Comparison of ENCODE assay signal across 1 cellular context in genomic region chr15:43218908-43219706, GRCh38.
TF ChIP-seq lines count a peak whose summit lies in the region.

No MANE protein-coding gene starts in this region.

TF ChIP-seq in endothelial cell of umbilical vein, 7 proteins besides CTCF, POLR2A, EP300 and RAD21:
- TF ChIP-seq FOS (IDR thresholded peaks at IDR 0.05; ENCODE audit: borderline replicate concordance, insufficient read depth, low read length) (no peak), MYC (IDR thresholded peaks at IDR 0.05; ENCODE audit: low read depth, low read length) (no peak), GATA2 (IDR thresholded peaks at IDR 0.05; ENCODE audit: insufficient read depth, insufficient read length, low read depth, low read length) (no peak), JUN (IDR thresholded peaks at IDR 0.05; ENCODE audit: borderline replicate concordance, insufficient read depth, insufficient read length, low read depth) (no peak), POLR2AphosphoS5 (IDR thresholded peaks at IDR 0.05; ENCODE audit: insufficient read depth, low read depth, low read length) (no peak), EZH2 (IDR thresholded peaks at IDR 0.05; ENCODE audit: borderline replicate concordance, low read depth, low read length, severe bottlenecking) (no peak)
- TF ChIP-seq, protein P1, sequence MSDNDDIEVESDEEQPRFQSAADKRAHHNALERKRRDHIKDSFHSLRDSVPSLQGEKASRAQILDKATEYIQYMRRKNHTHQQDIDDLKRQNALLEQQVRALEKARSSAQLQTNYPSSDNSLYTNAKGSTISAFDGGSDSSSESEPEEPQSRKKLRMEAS (IDR thresholded peaks at IDR 0.05; ENCODE audit: insufficient read depth, insufficient read length), result no peak
